In the genomic region with DNA sequence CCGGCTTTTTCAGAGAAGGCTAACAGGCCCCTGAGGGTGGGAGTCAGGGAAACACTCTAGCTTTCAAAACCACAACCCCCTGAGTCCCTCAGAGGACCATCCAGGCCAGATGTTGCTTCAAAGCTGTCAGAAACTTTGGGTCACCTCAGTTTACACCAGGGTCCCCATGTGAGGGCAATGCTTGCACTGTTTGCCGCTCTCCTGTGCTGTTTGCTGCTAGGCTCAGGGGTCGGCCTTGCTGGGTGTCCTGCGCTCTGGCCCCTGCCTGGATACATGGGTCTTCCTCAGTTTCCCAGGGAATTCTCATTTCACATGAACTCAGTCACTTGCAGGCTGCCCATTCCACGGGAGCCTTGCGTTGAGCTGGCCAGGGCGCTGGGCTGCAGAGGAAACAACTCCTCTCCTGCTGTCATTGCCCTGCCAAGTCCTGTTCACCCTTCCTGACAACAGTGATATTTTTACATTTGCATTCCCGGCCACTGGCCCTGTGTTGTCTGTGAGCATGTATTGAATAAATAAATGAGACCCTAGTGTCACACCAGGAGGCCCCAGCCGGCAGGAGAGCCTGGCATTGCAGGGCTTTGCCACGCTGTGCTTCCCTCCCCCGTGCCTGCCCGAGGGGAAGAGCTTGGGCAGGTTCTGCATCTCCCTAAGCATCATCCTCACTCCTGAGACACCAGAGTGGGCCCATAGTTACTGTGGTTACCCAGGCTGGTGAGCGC, we compare ENCODE assay signal across 21 cellular contexts.
DNase-seq lines count a peak whose midpoint lies in the region; ATAC-seq and TF ChIP-seq lines count a peak whose summit lies in the region.
"Had no signal": no experiment of that assay in that cellular context is flagged by ENCODE, and none has a peak within 500 bp of the region (broad histone marks: within the 10 kb centered on the region; RNA-seq: fewer than 3 reads in every experiment).

No MANE protein-coding gene starts in this region.

- H3K9me3 ChIP-seq in BLaER1 treated with 17β-estradiol and CSF1 and Interleukin-3, amounts not matched to agents 10 nM and 100 nM (replicated peaks in 1 of 11), result 0 out of 22 replicates have a peak, but pooled peaks cover 0 to 4% (median 0%) of the 10 kb centered on the region in 11 experiments
- H3K9me3 ChIP-seq in esophagus muscularis mucosa, result no peaks in the 10 kb centered on the region
- no peaks in the 10 kb centered on the region for H3K9me3 ChIP-seq in stomach
- H3K9me3 ChIP-seq: Peyer's patch, SJSA1 had no signal

- no peak overlapping the region for H3K27ac Mint-ChIP-seq in activated naive CD4-positive, alpha-beta T cell treated with anti-CD3 and anti-CD28 coated beads, Interleukin-2, amount 10 ng/mL, durations not matched to agents 7 days and 5 days

- TF ChIP-seq EP300 in esophagus muscularis mucosa (IDR thresholded peaks at IDR 0.05) (no peak), stomach (IDR thresholded peaks at IDR 0.05) (no peak)

- no peak for ATAC-seq in GM21529 (IDR thresholded peaks at IDR 0.05; ENCODE audit: unreplicated experiment)

- H4K20me1 ChIP-seq in BLaER1 treated with 17β-estradiol and CSF1 and Interleukin-3, amounts not matched to agents 10 nM and 100 nM, result no peaks in the 10 kb centered on the region

- no peaks in the 10 kb centered on the region for H3K27me3 Mint-ChIP-seq in activated naive CD4-positive, alpha-beta T cell treated with anti-CD3 and anti-CD28 coated beads, Interleukin-2, amount 10 ng/mL, durations not matched to agents 7 days and 5 days

- TF ChIP-seq POLR2A in esophagus muscularis mucosa (IDR thresholded peaks at IDR 0.05; ENCODE audit: low read depth) (no peak), stomach (IDR thresholded peaks at IDR 0.05) (no peak)

- H3K9ac ChIP-seq in BLaER1 treated with 17β-estradiol and CSF1 and Interleukin-3, amounts not matched to agents 10 nM and 100 nM, result peak overlapping the region in 5 of 11 experiments; percentile 6 to 44 (median 32); a peak in 4 of 22 replicates

- H3K9me3 Mint-ChIP-seq in activated naive CD4-positive, alpha-beta T cell treated with anti-CD3 and anti-CD28 coated beads, Interleukin-2, amount 10 ng/mL, durations not matched to agents 7 days and 5 days, result no peaks in the 10 kb centered on the region
- H3K9me3 Mint-ChIP-seq: CD8-positive, alpha-beta memory T cell had no signal

- H3K4me3 ChIP-seq in BLaER1 treated with 17β-estradiol and CSF1 and Interleukin-3, amounts not matched to agents 10 nM and 100 nM, result no peak overlapping the region; a peak in 1 of 20 replicates
- H3K4me3 ChIP-seq in esophagus muscularis mucosa, result no peak overlapping the region
- H3K4me3 ChIP-seq in stomach, result no peak overlapping the region
- H3K4me3 ChIP-seq: Peyer's patch, SJSA1 had no signal

- no peaks in the 10 kb centered on the region for H3K36me3 Mint-ChIP-seq in activated naive CD4-positive, alpha-beta T cell treated with anti-CD3 and anti-CD28 coated beads, Interleukin-2, amount 10 ng/mL, durations not matched to agents 7 days and 5 days
- H3K36me3 Mint-ChIP-seq: CD8-positive, alpha-beta memory T cell had no signal

- CTCF ChIA-PET in activated naive CD4-positive, alpha-beta T cell treated with anti-CD3 and anti-CD28 coated beads, Interleukin-2, amount 10 ng/mL, durations not matched to agents 7 days and 5 days (lab: Charles Lee), result no interaction called here

- H3K4me3 Mint-ChIP-seq in activated naive CD4-positive, alpha-beta T cell treated with anti-CD3 and anti-CD28 coated beads, Interleukin-2, amount 10 ng/mL, durations not matched to agents 7 days and 5 days, result no peak overlapping the region

- peak; percentile 30 for DNase-seq in activated CD8-positive, alpha-beta memory T cell treated with anti-CD3 and anti-CD28 coated beads for 24 hours
- no peak for DNase-seq in activated CD8-positive, alpha-beta memory T cell treated with anti-CD3 and anti-CD28 coated beads, Interleukin-2, amount 50 U/mL, for 48 hours
- DNase-seq in esophagus muscularis mucosa (ENCODE audit: extremely low spot score) (peak; percentile 81), stomach (peak; percentile 16), Kasumi-1 (lab: John Stamatoyannopoulos, UW) (no peak)
- DNase-seq in activated naive CD4-positive, alpha-beta T cell treated with anti-CD3 and anti-CD28 coated beads, Interleukin-2, amount 10 ng/mL, durations not matched to agents 7 days and 5 days, result no peak
- DNase-seq: 8988T; Calu3; CD8-positive, alpha-beta memory T cell; GOT3; Karpas-422; NCI-H1417; NCI-H1694 treated with DMSO at 0.1 percent for 48 hours; NCI-H2081 treated with DMSO at 0.1 percent for 48 hours; NCI-H2171 treated with DMSO at 0.1 percent for 48 hours; NCI-H446 had no signal

- WGBS in esophagus muscularis mucosa, result 76% methylated on average over 13 of the region's 13 CpGs
- 61 to 73% (median 69%) methylated on average over 12 to 13 of the region's 13 CpGs for WGBS in stomach, 5 donors

- H3K27me3 ChIP-seq in BLaER1 treated with 17β-estradiol and CSF1 and Interleukin-3, amounts not matched to agents 10 nM and 100 nM, result no peaks in the 10 kb centered on the region
- peaks cover 0 to 14% (median 0%) of the 10 kb centered on the region in 4 donors for H3K27me3 ChIP-seq in esophagus muscularis mucosa
- H3K27me3 ChIP-seq in stomach, result peaks cover 0 to 23% (median 0%) of the 10 kb centered on the region in 3 donors
- H3K27me3 ChIP-seq: Peyer's patch had no signal

- TF ChIP-seq CTCF in esophagus muscularis mucosa (IDR thresholded peaks at IDR 0.05) (no peak), stomach (IDR thresholded peaks at IDR 0.05) (no peak)

- intact Hi-C loops in esophagus muscularis mucosa (cut with DNase I) (no loop called here), stomach (cut with DNase I; ENCODE audit: low total_unique reads) (no loop called here)

- no peaks in the 10 kb centered on the region for H3K36me3 ChIP-seq in BLaER1 treated with 17β-estradiol and CSF1 and Interleukin-3, amounts not matched to agents 10 nM and 100 nM
- H3K36me3 ChIP-seq in esophagus muscularis mucosa, result no peaks in the 10 kb centered on the region
- no peaks in the 10 kb centered on the region for H3K36me3 ChIP-seq in stomach
- H3K36me3 ChIP-seq: Peyer's patch, SJSA1 had no signal

- peak overlapping the region in 8 of 11 experiments; percentile 22 to 56 (median 46); a peak in 11 of 22 replicates for H3K27ac ChIP-seq in BLaER1 treated with 17β-estradiol and CSF1 and Interleukin-3, amounts not matched to agents 10 nM and 100 nM
- H3K27ac ChIP-seq in esophagus muscularis mucosa (replicated peaks in 1 of 4), result no peak overlapping the region
- H3K27ac ChIP-seq in stomach, result no peak overlapping the region
- H3K27ac ChIP-seq: C4-2B, Peyer's patch, SJSA1 had no signal

- peaks cover 15 to 66% (median 49%) of the 10 kb centered on the region in 10 experiments; a peak in 19 of 20 replicates for H3K4me1 ChIP-seq in BLaER1 treated with 17β-estradiol and CSF1 and Interleukin-3, amounts not matched to agents 10 nM and 100 nM
- H3K4me1 ChIP-seq in esophagus muscularis mucosa (no peaks in the 10 kb centered on the region), stomach (no peaks in the 10 kb centered on the region)
- H3K4me1 ChIP-seq: Peyer's patch, SJSA1 had no signal

- H3K4me2 ChIP-seq in BLaER1 treated with 17β-estradiol and CSF1 and Interleukin-3, amounts not matched to agents 10 nM and 100 nM, result peak overlapping the region; percentile 21 to 88 (median 68); a peak in 21 of 22 replicates

- no peaks in the 10 kb centered on the region for H3K4me1 Mint-ChIP-seq in activated naive CD4-positive, alpha-beta T cell treated with anti-CD3 and anti-CD28 coated beads, Interleukin-2, amount 10 ng/mL, durations not matched to agents 7 days and 5 days
- H3K4me1 Mint-ChIP-seq: CD8-positive, alpha-beta memory T cell had no signal

Comparison
In these comparisons a context has a peak if more than half of its experiments do, and no peak if none do; other contexts are left out.
1. DNase-seq: peak in activated CD8-positive, alpha-beta memory T cell treated with anti-CD3 and anti-CD28 coated beads for 24 hours (single experiment), esophagus muscularis mucosa (single experiment) and stomach (single experiment); none in activated CD8-positive, alpha-beta memory T cell treated with anti-CD3 and anti-CD28 coated beads, Interleukin-2, amount 50 U/mL, for 48 hours (single experiment), activated naive CD4-positive, alpha-beta T cell treated with anti-CD3 and anti-CD28 coated beads, Interleukin-2, amount 10 ng/mL, durations not matched to agents 7 days and 5 days (single experiment) and Kasumi-1 (0 of 2).
2. H3K27ac ChIP-seq: peak in BLaER1 treated with 17β-estradiol and CSF1 and Interleukin-3, amounts not matched to agents 10 nM and 100 nM (8 of 11); none in esophagus muscularis mucosa (0 of 4) and stomach (0 of 5).